ENCODE assay signal across 8 cellular contexts in the genomic region with DNA sequence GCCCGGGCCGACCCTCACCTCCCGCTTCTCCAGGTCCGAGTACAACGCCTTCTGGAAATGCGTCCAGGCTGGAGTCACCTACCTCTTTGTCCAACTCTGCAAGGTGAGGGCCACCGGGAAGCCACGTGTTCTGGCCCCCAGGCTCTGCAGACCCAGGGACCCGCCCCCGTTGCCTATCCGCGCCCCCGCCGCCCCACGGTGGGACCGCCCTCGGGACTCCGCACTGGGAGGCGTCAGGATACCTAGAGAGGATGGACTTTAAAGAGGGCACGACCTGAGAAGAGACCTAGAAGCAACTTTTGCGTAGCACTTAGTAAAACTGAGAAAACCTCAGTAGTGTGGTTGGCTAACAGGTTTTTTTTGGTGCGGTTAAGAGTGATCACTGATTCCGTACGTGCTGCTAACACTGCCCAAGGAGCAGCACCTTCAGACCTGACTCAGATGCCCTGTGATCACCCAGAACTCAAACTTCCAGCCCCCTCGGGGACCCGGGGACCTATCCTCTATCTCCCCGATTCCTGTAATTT. TPM values are rescaled to one million over a fixed set of nuclear protein-coding genes. Genes with fewer than 3 reads are reported as not detected.
DNase-seq lines count a peak whose midpoint lies in the region; ATAC-seq, FAIRE-seq and TF ChIP-seq lines count a peak whose summit lies in the region.

No MANE protein-coding gene starts in this region.

- H3K9me3 Mint-ChIP-seq in activated T-cell treated with anti-CD3 and anti-CD28 coated beads, Interleukin-2, amount 50 U/mL, for 24 hours: no peaks in the 10 kb centered on the region

- H3K4me3 ChIP-seq in fibroblast of mammary gland (ENCODE audit: control insufficient read depth, low read depth, low read length): peak overlapping the region; percentile 87
- peak overlapping the region; percentile 97 for H3K4me3 ChIP-seq in upper lobe of right lung

- in situ Hi-C loops in GM13976 (cut with MboI; ENCODE audit: low sequenced_read_pairs, unreplicated experiment): no loop called here

- H3K4me1 Mint-ChIP-seq in activated T-cell treated with anti-CD3 and anti-CD28 coated beads, Interleukin-2, amount 50 U/mL, for 24 hours (ENCODE audit: low read depth): peaks cover 48% of the 10 kb centered on the region

- H3K4me1 ChIP-seq in upper lobe of right lung: peaks cover 10% of the 10 kb centered on the region

- no peaks in the 10 kb centered on the region for H3K27me3 ChIP-seq in upper lobe of right lung

- DNase-seq in GM13976 (ENCODE audit: low spot score): peak; percentile 77
- DNase-seq in NCI-H2227 treated with DMSO at 0.1 percent for 48 hours (lab: John Stamatoyannopoulos, UW): peak; percentile 85
- peak; percentile 85 for DNase-seq in activated T-cell treated with anti-CD3 and anti-CD28 coated beads, Interleukin-2, amount 50 U/mL, for 24 hours
- DNase-seq in fibroblast of mammary gland (ENCODE audit: low read depth): no peak
- DNase-seq in omental fat pad (ENCODE audit: low spot score): peak; percentile 29
- DNase-seq in upper lobe of right lung: peak; percentile 76
- no peak for DNase-seq in RCC 7860 (ENCODE audit: low spot score)

- H3K4me3 Mint-ChIP-seq in activated T-cell treated with anti-CD3 and anti-CD28 coated beads, Interleukin-2, amount 50 U/mL, for 24 hours: peak overlapping the region; percentile 97

- H3K27ac ChIP-seq in upper lobe of right lung: peak overlapping the region; percentile 77

- H3K27ac Mint-ChIP-seq in activated T-cell treated with anti-CD3 and anti-CD28 coated beads, Interleukin-2, amount 50 U/mL, for 24 hours: peak overlapping the region; percentile 98

- peaks cover 78% of the 10 kb centered on the region for H3K36me3 Mint-ChIP-seq in activated T-cell treated with anti-CD3 and anti-CD28 coated beads, Interleukin-2, amount 50 U/mL, for 24 hours (ENCODE audit: low read depth)

- ATAC-seq in HG02678 (IDR thresholded peaks at IDR 0.05; ENCODE audit: unreplicated experiment) (peak; percentile 44), omental fat pad (ENCODE audit: low FRiP score) (peak; percentile 66), upper lobe of right lung (peak; percentile 42)

- TF ChIP-seq CTCF in GM13976 (IDR thresholded peaks at IDR 0.05; ENCODE audit: borderline replicate concordance, control extremely low read depth, extremely low read depth, insufficient read depth, missing control alignments) (no peak), fibroblast of mammary gland (conservative IDR thresholded peaks at IDR 0.05; ENCODE audit: control insufficient read depth, insufficient read depth, low read depth, low read length) (no peak), omental fat pad (IDR thresholded peaks at IDR 0.05) (no peak), upper lobe of right lung (IDR thresholded peaks at IDR 0.05) (no peak)

- H3K27me3 Mint-ChIP-seq in activated T-cell treated with anti-CD3 and anti-CD28 coated beads, Interleukin-2, amount 50 U/mL, for 24 hours: no peaks in the 10 kb centered on the region

- no peak for FAIRE-seq in RCC 7860 (lab: Jason Lieb, UNC)

- intact Hi-C loops in upper lobe of right lung (cut with DNase I): no loop called here

- H3K9me3 ChIP-seq in upper lobe of right lung: no peaks in the 10 kb centered on the region

- H3K36me3 ChIP-seq in upper lobe of right lung: no peaks in the 10 kb centered on the region

RNA-seq across cellular contexts. Expression of gene TMEM147, which starts 0.5 kb away (rescaled TPM):
- total RNA-seq in omental fat pad (100 to 1,000 TPM in 1 of 4 donors, 10 to 100 TPM in 3; 67.1 to 114 (median 74.5) TPM), upper lobe of right lung (77.7 TPM)

RNA-seq across cellular contexts. Expression of gene GAPDHS, which starts 12.7 kb away (rescaled TPM):
- total RNA-seq in omental fat pad (not detected), upper lobe of right lung (not detected)

RNA-seq across cellular contexts. Expression of gene ATP4A, which starts 17.5 kb away (rescaled TPM):
- total RNA-seq in omental fat pad (not detected), upper lobe of right lung (not detected)

RNA-seq across cellular contexts. Expression of gene SBSN, which starts 17.8 kb away (rescaled TPM):
- total RNA-seq in omental fat pad (under 1 TPM in 1 of 4 donors, not detected in 3; 0.93 TPM), upper lobe of right lung (not detected)

RNA-seq across cellular contexts. Expression of gene DMKN, which starts 32.5 kb away (rescaled TPM):
- 10 to 100 TPM in 3 of 4 donors, 1 to 10 TPM in 1; 2.8 to 48.9 (median 33.8) TPM for total RNA-seq in omental fat pad
- 79.8 TPM for total RNA-seq in upper lobe of right lung

Comparison
In these comparisons a context has a peak if more than half of its experiments do, and no peak if none do; other contexts are left out.
1. DNase-seq: peak in GM13976 (single experiment), NCI-H2227 treated with DMSO at 0.1 percent for 48 hours (single experiment), activated T-cell treated with anti-CD3 and anti-CD28 coated beads, Interleukin-2, amount 50 U/mL, for 24 hours (single experiment), omental fat pad (single experiment) and upper lobe of right lung (single experiment); none in fibroblast of mammary gland (single experiment) and RCC 7860 (single experiment).
2. Peak in every context shown above with its lines, with median percentiles within 50 percentile points of each other: ATAC-seq.